In the genomic region with DNA sequence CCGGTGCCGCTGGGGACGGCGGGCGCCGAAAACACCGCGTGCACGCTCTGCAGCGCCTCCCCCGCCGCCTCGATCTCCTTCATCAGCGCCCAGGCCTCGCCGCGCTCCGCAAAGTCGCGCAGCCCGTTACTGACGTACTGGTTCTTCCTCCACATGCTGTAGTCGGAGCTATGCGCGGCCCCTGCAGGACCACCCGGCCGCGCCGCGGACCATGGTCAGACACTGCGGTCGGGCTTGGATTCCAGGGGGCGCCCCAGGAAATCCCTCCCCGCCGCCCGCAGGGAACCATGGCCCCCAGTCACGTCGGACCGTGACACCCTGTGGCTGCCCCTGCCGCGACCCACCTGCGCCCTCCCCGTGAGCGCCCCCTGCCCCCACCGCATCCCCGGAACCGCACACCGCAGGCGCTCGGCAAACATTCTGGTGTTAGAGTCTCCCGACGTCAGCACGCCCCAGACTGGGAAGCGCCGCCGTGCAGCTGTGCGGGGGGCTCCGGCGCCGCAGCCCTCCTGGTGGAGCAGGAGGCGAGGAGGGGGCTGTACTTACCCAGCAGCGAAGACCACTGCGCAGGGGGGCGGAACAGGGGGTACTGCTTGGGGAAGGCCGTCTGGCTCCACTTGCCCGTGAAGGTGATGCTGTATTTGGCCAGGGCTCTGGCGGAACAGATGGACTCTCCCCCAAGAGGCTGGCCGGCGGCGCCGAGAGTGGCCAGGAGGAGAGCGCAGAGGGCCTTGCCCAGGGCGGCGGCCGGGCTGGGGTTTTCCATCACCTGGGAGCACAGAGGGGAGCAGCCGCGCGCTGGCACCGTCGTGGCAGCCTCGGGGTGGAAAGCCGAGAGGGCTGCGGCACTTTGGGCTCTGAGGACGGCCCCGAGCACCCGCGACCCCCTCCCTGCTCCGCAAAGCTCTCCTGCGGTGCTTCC, we compare ENCODE assay signal across 8 cellular contexts. TPM values are rescaled to one million over a fixed set of nuclear protein-coding genes. Genes with fewer than 3 reads are reported as not detected.
DNase-seq lines count a peak whose midpoint lies in the region; ATAC-seq and TF ChIP-seq lines count a peak whose summit lies in the region.

No MANE protein-coding gene starts in this region.

- H3K4me3 ChIP-seq in BJ (ENCODE audit: low read depth, low read length), result peak overlapping the region; percentile 37
- H3K4me3 ChIP-seq in WI38 (ENCODE audit: low read depth, low read length), result peak overlapping the region; percentile 67
- H3K4me3 ChIP-seq in dorsolateral prefrontal cortex, result peak overlapping the region in 51 of 59 donors; percentile 4 to 60 (median 31)
- H3K4me3 ChIP-seq in mucosa of rectum (ENCODE audit: low read length in 2 of 2), result peak overlapping the region; percentile 37 to 44
- peak overlapping the region; percentile 26 to 34 for H3K4me3 ChIP-seq in testis

- peak overlapping the region in 1 of 2 donors; percentile 61 for H3K9ac ChIP-seq in mucosa of rectum (ENCODE audit: low read depth in 1 of 2, low read length in 2 of 2)

- peaks cover 16 to 27% of the 10 kb centered on the region in 2 donors for H3K4me1 ChIP-seq in mucosa of rectum (ENCODE audit: control insufficient read depth in 2 of 2, insufficient read depth in 2 of 2, low read length in 2 of 2)
- H3K4me1 ChIP-seq in testis, result peaks cover 16% of the 10 kb centered on the region

- H3K36me3 ChIP-seq in BJ (ENCODE audit: control insufficient read depth, insufficient read depth, low read length), result peaks cover 3% of the 10 kb centered on the region
- H3K36me3 ChIP-seq in mucosa of rectum (ENCODE audit: control insufficient read depth in 2 of 2, insufficient read depth in 2 of 2, low read length in 2 of 2), result no peaks in the 10 kb centered on the region
- no peaks in the 10 kb centered on the region for H3K36me3 ChIP-seq in testis (ENCODE audit: low read depth, missing control alignments)

- H3K27me3 ChIP-seq in BJ (ENCODE audit: control insufficient read depth, insufficient read depth, low read length) (peaks cover 3% of the 10 kb centered on the region; the same call in 1 of the 2 replicates), dorsolateral prefrontal cortex (peaks cover 0 to 46% (median 29%) of the 10 kb centered on the region in 45 donors), mucosa of rectum (ENCODE audit: control insufficient read depth in 2 of 2, insufficient read depth in 2 of 2, low read length in 2 of 2) (peaks cover 21 to 32% of the 10 kb centered on the region in 2 donors), testis (no peaks in the 10 kb centered on the region)

- H3K9me3 ChIP-seq in mucosa of rectum (ENCODE audit: control insufficient read depth in 2 of 2, low read length in 2 of 2) (no peaks in the 10 kb centered on the region), testis (no peaks in the 10 kb centered on the region)

- CTCF ChIA-PET in BJ (lab: Yijun Ruan, JAX), result interaction anchor here (0.6 to 1.4 kb wide), 3 partner anchors 28 to 458 kb away, joined by 3 to 5 read pairs (median 4); no protein-coding TSS in a partner anchor

- TF ChIP-seq CTCF in BJ (IDR thresholded peaks at IDR 0.05; ENCODE audit: insufficient read depth, low read depth, low read length) (no peak), WI38 (IDR thresholded peaks at IDR 0.05; ENCODE audit: low read depth, low read length) (no peak), dorsolateral prefrontal cortex (IDR thresholded peaks at IDR 0.05 in 54 of 56, conservative IDR thresholded peaks at IDR 0.05 in 2 of 56; ENCODE audit: low read depth in 1 of 56, partially characterized antibody in 56 of 56) (peak in 3 of 56 donors; percentile 8 to 15 (median 10)), testis (IDR thresholded peaks at IDR 0.05) (no peak)

- TF ChIP-seq POLR2A in testis (IDR thresholded peaks at IDR 0.05), result no peak

- H3K27ac ChIP-seq in dorsolateral prefrontal cortex (peak overlapping the region in 1 of 59 donors; percentile 85), mucosa of rectum (ENCODE audit: low read depth in 2 of 2, low read length in 2 of 2) (peak overlapping the region; percentile 27 to 48), testis (peak overlapping the region in 1 of 2 donors; percentile 19)

- WGBS in testis, 2 donors, result 3% methylated on average over 64 of the region's 89 CpGs; no CpG with 5 or more reads in 1 of the 2 donors

- ATAC-seq in GM21717 (IDR thresholded peaks at IDR 0.05; ENCODE audit: unreplicated experiment) (no peak), GM21619 (IDR thresholded peaks at IDR 0.05; ENCODE audit: unreplicated experiment) (no peak)

- POLR2A ChIA-PET in BJ (lab: Charles Lee), result no interaction called here

- intact Hi-C loops in dorsolateral prefrontal cortex (cut with DNase I), result no loop called here
- intact Hi-C loops in testis (cut with DNase I; ENCODE audit: low total_unique reads), result no loop called here

- no peak for DNase-seq in BJ (ENCODE audit: low read depth)
- peak in 2 of 10 donors; percentile 47 to 79 for DNase-seq in dorsolateral prefrontal cortex
- DNase-seq in testis, result no peak
- DNase-seq in superior temporal gyrus (ENCODE audit: extremely low spot score), result no peak

RNA-seq across cellular contexts. Expression of a gene that starts 0.8 kb away (rescaled TPM):
- polyA plus RNA-seq in BJ (2011; rRNA removed), result 8.8 and 11.6 TPM in 2 replicates
- polyA minus RNA-seq in BJ (2011; rRNA and poly(A)+ RNA removed), result 3.0 and 4.2 TPM in 2 replicates
- total RNA-seq in dorsolateral prefrontal cortex, result 10 to 100 TPM in 84 of 120 experiments, 1 to 10 TPM in 36; 1.9 to 49.7 (median 13.0) TPM
- total RNA-seq in testis, result 1 to 10 TPM; 5.6 to 7.1 TPM
- polyA plus RNA-seq in testis (ENCODE audit: insufficient read depth, low read depth, low replicate concordance), result 21.4 TPM

RNA-seq across cellular contexts. Expression of a gene that starts 58.2 kb away (rescaled TPM):
- polyA plus RNA-seq in BJ (2011; rRNA removed) (2.9 TPM in 2 replicates), testis (ENCODE audit: insufficient read depth, low read depth, low replicate concordance) (21.0 TPM)
- 0.57 and 2.0 TPM in 2 replicates for polyA minus RNA-seq in BJ (2011; rRNA and poly(A)+ RNA removed)
- total RNA-seq in dorsolateral prefrontal cortex (10 to 100 TPM in 6 of 120 experiments, 1 to 10 TPM in 113, under 1 TPM in 1; 0.96 to 14.7 (median 5.2) TPM), testis (10 to 100 TPM; 33.6 to 40.3 TPM)
